Comparison of ENCODE assay signal across 21 cellular contexts in genomic region chr4:113810906-113811305, GRCh38. TPM values are rescaled to one million over a fixed set of nuclear protein-coding genes. Genes with fewer than 3 reads are reported as not detected.
DNase-seq lines count a peak whose midpoint lies in the region; ATAC-seq and TF ChIP-seq lines count a peak whose summit lies in the region.
"Had no signal": no experiment of that assay in that cellular context is flagged by ENCODE, and none has a peak within 500 bp of the region (broad histone marks: within the 10 kb centered on the region; RNA-seq: fewer than 3 reads in every experiment).

No MANE protein-coding gene starts in this region.

- WGBS in IMR-90 (ENCODE audit: extremely low coverage in 2 of 2, insufficient read length in 1 of 2), 2 experiments = no CpG with 5 or more reads among the region's 2 CpGs

- H3K9me3 ChIP-seq in IMR-90 (ENCODE audit: control insufficient read depth, insufficient read depth, low read length) = no peaks in the 10 kb centered on the region
- H3K9me3 ChIP-seq: gastroesophageal sphincter, left lung, SJCRH30 had no signal

- H4K8ac ChIP-seq in IMR-90 (ENCODE audit: low read depth in 2 of 2, low read length in 2 of 2) = no peak overlapping the region

- dilution Hi-C loops in IMR-90 (cut with HindIII; ENCODE audit: low sequenced_read_pairs, unreplicated experiment) = no loop called here

- TF ChIP-seq POLR2A in IMR-90 (IDR thresholded peaks at IDR 0.05; ENCODE audit: low read depth, low read length) = no peak

- H2BK15ac ChIP-seq in IMR-90 (ENCODE audit: low read depth, low read length) = no peak overlapping the region

- POLR2A ChIA-PET in IMR-90 (lab: Charles Lee; ENCODE audit: unreplicated experiment) = no interaction called here
- POLR2A ChIA-PET in activated CD4-positive, alpha-beta memory T cell treated with anti-CD3 and anti-CD28 coated beads, Interleukin-2, amount 10 ng/mL, durations not matched to agents 7 days and 5 days (lab: Charles Lee) = no interaction called here

- no peaks in the 10 kb centered on the region for H3K27me3 Mint-ChIP-seq in CD14-positive monocyte (ENCODE audit: low read depth in 3 of 3)
- no peaks in the 10 kb centered on the region for H3K27me3 Mint-ChIP-seq in activated CD4-positive, alpha-beta memory T cell treated with anti-CD3 and anti-CD28 coated beads, Interleukin-2, amount 10 ng/mL, durations not matched to agents 7 days and 5 days

- peaks cover 0 to 5% (median 0%) of the 10 kb centered on the region in 7 donors for H3K9me3 Mint-ChIP-seq in CD14-positive monocyte
- no peaks in the 10 kb centered on the region for H3K9me3 Mint-ChIP-seq in activated CD4-positive, alpha-beta memory T cell treated with anti-CD3 and anti-CD28 coated beads, Interleukin-2, amount 10 ng/mL, durations not matched to agents 7 days and 5 days

- H2BK20ac ChIP-seq in IMR-90 (ENCODE audit: low read depth, low read length) = no peak overlapping the region

- no peaks in the 10 kb centered on the region for H3K27me3 ChIP-seq in IMR-90 (ENCODE audit: control insufficient read depth, insufficient read depth, low read length)
- H3K27me3 ChIP-seq: gastroesophageal sphincter, left lung, SJCRH30 had no signal

- H3K27ac ChIP-seq in IMR-90 (ENCODE audit: insufficient read depth, low read length) = no peak overlapping the region
- H3K27ac ChIP-seq: gastroesophageal sphincter, left lung, PC-9, SJCRH30 had no signal

- in situ Hi-C loops in IMR-90 (cut with MboI; ENCODE audit: low sequenced_read_pairs) = no loop called here

- H3K18ac ChIP-seq in IMR-90 (ENCODE audit: low read depth, low read length) = no peak overlapping the region

- H3K4ac ChIP-seq in IMR-90 (ENCODE audit: low read depth, low read length) = no peak overlapping the region

- H2BK5ac ChIP-seq in IMR-90 (ENCODE audit: low read depth, low read length, poor library complexity, severe bottlenecking) = no peak overlapping the region

- H4K91ac ChIP-seq in IMR-90 (ENCODE audit: insufficient read depth, low read depth, low read length) = no peak overlapping the region

- no peaks in the 10 kb centered on the region; the same call in 1 of the 2 replicates for H3K9me1 ChIP-seq in IMR-90 (ENCODE audit: insufficient read depth, low read length)

- no peak overlapping the region for H3K56ac ChIP-seq in IMR-90 (ENCODE audit: extremely low read depth, insufficient read depth, low read length)

- H3K36me3 Mint-ChIP-seq in CD14-positive monocyte = peaks cover 0 to 2% of the 10 kb centered on the region in 2 donors
- no peaks in the 10 kb centered on the region for H3K36me3 Mint-ChIP-seq in activated CD4-positive, alpha-beta memory T cell treated with anti-CD3 and anti-CD28 coated beads, Interleukin-2, amount 10 ng/mL, durations not matched to agents 7 days and 5 days (ENCODE audit: low read depth)

- H3K79me1 ChIP-seq in IMR-90 (ENCODE audit: low read depth in 1 of 2, low read length in 2 of 2) = no peaks in the 10 kb centered on the region

- H2AK5ac ChIP-seq in IMR-90 (ENCODE audit: low read depth, low read length) = no peak overlapping the region

- BruUV-seq in IMR-90 (replicated peaks; lab: Mats Ljungman, UMichigan) = no TSS peak

- H3K4me1 ChIP-seq in IMR-90 (ENCODE audit: control insufficient read depth, insufficient read depth, low read length) = 0 out of 2 replicates have a peak, but pooled peaks cover 2% of the 10 kb centered on the region
- H3K4me1 ChIP-seq: gastroesophageal sphincter had no signal

- H4K20me1 ChIP-seq in IMR-90 (ENCODE audit: insufficient read depth, low read length) = no peaks in the 10 kb centered on the region

- TF ChIP-seq CTCF in CD14-positive monocyte (IDR thresholded peaks at IDR 0.05) (no peak), IMR-90 (conservative IDR thresholded peaks at IDR 0.05; ENCODE audit: low read depth, low read length) (no peak), choroid plexus epithelial cell (conservative IDR thresholded peaks at IDR 0.05; ENCODE audit: low read depth, low read length) (no peak)

- H4K5ac ChIP-seq in IMR-90 (ENCODE audit: low read depth, low read length) = no peak overlapping the region

- H2AFZ ChIP-seq in IMR-90 (replicated peaks; ENCODE audit: low read length, poor library complexity) = no peak overlapping the region
- H2AFZ ChIP-seq: PC-9 had no signal

- H3K4me2 ChIP-seq in IMR-90 (ENCODE audit: low read depth, low read length) = no peak overlapping the region
- H3K4me2 ChIP-seq: PC-9 had no signal

- no peak overlapping the region for H3K4me3 Mint-ChIP-seq in CD14-positive monocyte
- H3K4me3 Mint-ChIP-seq in activated CD4-positive, alpha-beta memory T cell treated with anti-CD3 and anti-CD28 coated beads, Interleukin-2, amount 10 ng/mL, durations not matched to agents 7 days and 5 days = no peak overlapping the region

- ATAC-seq in IMR-90 (ENCODE audit: low read depth) = peak; percentile 75
- ATAC-seq: gastroesophageal sphincter, left lung had no signal

- H2BK120ac ChIP-seq in IMR-90 (ENCODE audit: low read depth, low read length) = no peak overlapping the region

- no peaks in the 10 kb centered on the region for H3K36me3 ChIP-seq in IMR-90 (ENCODE audit: control insufficient read depth, insufficient read depth, low read length)
- H3K36me3 ChIP-seq: gastroesophageal sphincter, left lung, SJCRH30 had no signal

- intact Hi-C loops in CD14-positive monocyte (cut with micrococcal nuclease) = loop anchor here (5.0 to 10.0 kb wide), 2 partner anchors 46 to 49 kb away; partner anchors contain the start of gene CAMK2D (in 2 of the 2)
- intact Hi-C loops in IMR-90 (cut with micrococcal nuclease) = no loop called here

- no peak for TF ChIP-seq RAD21 in IMR-90 (IDR thresholded peaks at IDR 0.05; ENCODE audit: low read length)

- H3K14ac ChIP-seq in IMR-90 (replicated peaks; ENCODE audit: low read depth, low read length) = no peak overlapping the region

- no peak for DNase-seq in CD14-positive monocyte (ENCODE audit: low spot score)
- peak; percentile 78 for DNase-seq in IMR-90
- DNase-seq in choroid plexus epithelial cell (ENCODE audit: low read depth) = peak; percentile 76
- DNase-seq in non-pigmented ciliary epithelial cell (ENCODE audit: low read depth) = peak; percentile 24
- no peak for DNase-seq in NCI-H146 (lab: John Stamatoyannopoulos, UW)
- DNase-seq in NCI-H2227 treated with DMSO at 0.1 percent for 48 hours (lab: John Stamatoyannopoulos, UW) = no peak
- no peak for DNase-seq in activated CD4-positive, alpha-beta memory T cell treated with anti-CD3 and anti-CD28 coated beads, Interleukin-2, amount 10 ng/mL, durations not matched to agents 7 days and 5 days
- no peak for DNase-seq in HT-29 (ENCODE audit: low spot score)
- DNase-seq: activated effector memory CD4-positive, alpha-beta T cell treated with Interleukin-2 at 50 U/mL for 16 hours; cerebellar nuclear complex; Kasumi-1; left lung; NCI-H1436 treated with DMSO at 0.1 percent for 48 hours; NCI-H82; nucleus accumbens; PC-9; stimulated activated naive CD4-positive, alpha-beta T cell treated with Interleukin-2 at 50 U/mL for 16 hours; T-helper 9 cell; trophoblast cell had no signal

- CTCF ChIA-PET in IMR-90 (lab: Yijun Ruan, JAX) = no interaction called here
- CTCF ChIA-PET in activated CD4-positive, alpha-beta memory T cell treated with anti-CD3 and anti-CD28 coated beads, Interleukin-2, amount 10 ng/mL, durations not matched to agents 7 days and 5 days (lab: Charles Lee) = no interaction called here

- H3K23ac ChIP-seq in IMR-90 (ENCODE audit: low read depth, low read length) = no peak overlapping the region

- H3K9ac ChIP-seq in IMR-90 (ENCODE audit: low read depth, low read length) = no peak overlapping the region

- peaks cover 38% of the 10 kb centered on the region for H3K4me1 Mint-ChIP-seq in CD14-positive monocyte
- no peaks in the 10 kb centered on the region for H3K4me1 Mint-ChIP-seq in activated CD4-positive, alpha-beta memory T cell treated with anti-CD3 and anti-CD28 coated beads, Interleukin-2, amount 10 ng/mL, durations not matched to agents 7 days and 5 days

- no peak overlapping the region for H2AK9ac ChIP-seq in IMR-90 (replicated peaks; ENCODE audit: low read depth, low read length, poor library complexity)

- peak overlapping the region in 5 of 7 donors; percentile 30 to 94 (median 89) for H3K27ac Mint-ChIP-seq in CD14-positive monocyte
- no peak overlapping the region for H3K27ac Mint-ChIP-seq in activated CD4-positive, alpha-beta memory T cell treated with anti-CD3 and anti-CD28 coated beads, Interleukin-2, amount 10 ng/mL, durations not matched to agents 7 days and 5 days

- H3K4me3 ChIP-seq in IMR-90 (ENCODE audit: insufficient read depth, low read depth, low read length) (no peak overlapping the region), choroid plexus epithelial cell (ENCODE audit: low read depth, low read length) (no peak overlapping the region)
- H3K4me3 ChIP-seq: gastroesophageal sphincter, left lung, PC-9, SJCRH30 had no signal

TF ChIP-seq in IMR-90, 13 proteins besides CTCF, POLR2A, EP300 and RAD21 (continues in another document):
- TF ChIP-seq RCOR1 (IDR thresholded peaks at IDR 0.05; ENCODE audit: insufficient replicate concordance, low read length) = no peak
- peak; percentile 54; the same call in 1 of the 2 replicates for TF ChIP-seq CEBPB (IDR thresholded peaks at IDR 0.05; ENCODE audit: low read depth, low read length)
- TF ChIP-seq BHLHE40 (IDR thresholded peaks at IDR 0.05; ENCODE audit: low read depth, low read length) = no peak
- no peak for TF ChIP-seq MXI1 (IDR thresholded peaks at IDR 0.05; ENCODE audit: borderline replicate concordance, low read depth, low read length)
- no peak for TF ChIP-seq NFE2L2 (IDR thresholded peaks at IDR 0.05; ENCODE audit: low read depth, low read length)
- 0 out of 2 replicates have a peak, but pooled peaks have one; percentile 45 for TF ChIP-seq RFX5 (IDR thresholded peaks at IDR 0.05; ENCODE audit: low read depth, low read length)
- TF ChIP-seq USF2 (IDR thresholded peaks at IDR 0.05; ENCODE audit: low read depth, low read length) = no peak
- TF ChIP-seq FOS (IDR thresholded peaks at IDR 0.05; ENCODE audit: low read depth, low read length) = no peak

RNA-seq across cellular contexts. Expression of gene CAMK2D, which starts 49.4 kb away (rescaled TPM):
- 10 to 100 TPM; 19.6 to 30.6 TPM for polyA plus RNA-seq in CD14-positive monocyte
- 156 and 181 TPM in 2 replicates for total RNA-seq in IMR-90 (2012; rRNA removed)
- 38.0 and 44.6 TPM in 2 replicates for polyA plus RNA-seq in IMR-90 (2012; rRNA removed)
- 10.4 and 11.5 TPM in 2 replicates for polyA plus RNA-seq in IMR-90 (2012; cell fraction: cytosol; rRNA removed)
- 8.5 and 39.2 TPM in 2 replicates for polyA plus RNA-seq in IMR-90 (2012; cell fraction: nucleus; rRNA removed; ENCODE audit: low replicate concordance)
- 10 to 100 TPM; 41.7 to 43.0 TPM for total RNA-seq in activated CD4-positive, alpha-beta memory T cell treated with anti-CD3 and anti-CD28 coated beads, Interleukin-2, amount 10 ng/mL, durations not matched to agents 7 days and 5 days
- total RNA-seq in HT-29 (2014; rRNA removed; shearing (Covaris generic)) = 41.1 and 49.5 TPM in 2 replicates

Comparison
In these comparisons a context has a peak if more than half of its experiments do, and no peak if none do; other contexts are left out.
1. DNase-seq: peak in IMR-90 (single experiment), choroid plexus epithelial cell (single experiment) and non-pigmented ciliary epithelial cell (single experiment); none in CD14-positive monocyte (single experiment), NCI-H146 (single experiment), NCI-H2227 treated with DMSO at 0.1 percent for 48 hours (single experiment), activated CD4-positive, alpha-beta memory T cell treated with anti-CD3 and anti-CD28 coated beads, Interleukin-2, amount 10 ng/mL, durations not matched to agents 7 days and 5 days (single experiment) and HT-29 (single experiment).